23 cellular contexts compared by ENCODE assay signal in genomic region chr7:34224259-34224658, GRCh38.
A peak's percentile ranks its signal among the peaks of the same experiment; 100 is the strongest.
DNase-seq lines count a peak whose midpoint lies in the region; ATAC-seq, FAIRE-seq and TF ChIP-seq lines count a peak whose summit lies in the region.
"Had no signal": no experiment of that assay in that cellular context is flagged by ENCODE, and none has a peak within 500 bp of the region (broad histone marks: within the 10 kb centered on the region; RNA-seq: fewer than 3 reads in every experiment).

No MANE protein-coding gene starts in this region.

- no peak overlapping the region for H3K27ac ChIP-seq in right cardiac atrium (ENCODE audit: low read length)
- H3K27ac ChIP-seq: 22Rv1, BLaER1, C4-2B had no signal

- ATAC-seq in right cardiac atrium (no peak), HG03159 (IDR thresholded peaks at IDR 0.05; ENCODE audit: unreplicated experiment) (no peak)
- ATAC-seq: GM23338, HCT116 had no signal

- intact Hi-C loops in right cardiac atrium (cut with DNase I) = no loop called here

- H3K27me3 ChIP-seq in right cardiac atrium (ENCODE audit: control insufficient read depth, insufficient read depth) = no peaks in the 10 kb centered on the region
- H3K27me3 ChIP-seq: BLaER1 had no signal

- TF ChIP-seq CTCF in D721Med (IDR thresholded peaks at IDR 0.05; ENCODE audit: insufficient read depth, missing control alignments) = no peak
- TF ChIP-seq CTCF in GM10266 (IDR thresholded peaks at IDR 0.05; ENCODE audit: control insufficient read depth, insufficient read depth, low read depth, missing control alignments) = no peak

- H3K9me3 ChIP-seq in right cardiac atrium (ENCODE audit: control insufficient read depth, low read length) = no peaks in the 10 kb centered on the region
- H3K9me3 ChIP-seq: BLaER1 had no signal

- 75% methylated on average over 1 of the region's 1 CpG for WGBS in right cardiac atrium

- DNase-seq in DMS53 (lab: John Stamatoyannopoulos, UW) = peak; percentile 15
- DNase-seq in DMS53 treated with DMSO at 0.1 percent for 48 hours (lab: John Stamatoyannopoulos, UW; ENCODE audit: unreplicated experiment) = no peak
- no peak for DNase-seq in D721Med (ENCODE audit: insufficient read length, low spot score)
- DNase-seq in NCI-H1417 treated with DMSO at 0.1 percent for 48 hours (lab: John Stamatoyannopoulos, UW) = peak; percentile 74
- peak; percentile 49 for DNase-seq in left kidney (ENCODE audit: low read depth, low spot score)
- DNase-seq in GM10266 (ENCODE audit: extremely low spot score) = no peak
- DNase-seq in right cardiac atrium = no peak
- DNase-seq: CD4-positive, alpha-beta T cell; CD8-positive, alpha-beta memory T cell; DMS79; EL; GDM1; H9; HFFc6 had no signal

- FAIRE-seq in D721Med (lab: Jason Lieb, UNC) = peak; percentile 46
- FAIRE-seq: A204.1, GM12891, GM18507 had no signal

- H3K4me1 ChIP-seq in right cardiac atrium (ENCODE audit: control insufficient read depth, insufficient read depth, low read length) = no peaks in the 10 kb centered on the region

- H3K4me3 ChIP-seq in right cardiac atrium (ENCODE audit: low read length) = no peak overlapping the region
- H3K4me3 ChIP-seq: BLaER1, GM23338 had no signal

Comparison
In these comparisons a context has a peak if more than half of its experiments do, and no peak if none do; other contexts are left out.
1. DNase-seq: peak in DMS53 (single experiment), NCI-H1417 treated with DMSO at 0.1 percent for 48 hours (single experiment) and left kidney (single experiment); none in DMS53 treated with DMSO at 0.1 percent for 48 hours (single experiment), D721Med (single experiment), GM10266 (single experiment) and right cardiac atrium (0 of 3).